Comparison of ENCODE assay signal across 8 cellular contexts in genomic region chr16:75252049-75252864, GRCh38. TPM values are rescaled to one million over a fixed set of nuclear protein-coding genes. Genes with fewer than 3 reads are reported as not detected.
DNase-seq lines count a peak whose midpoint lies in the region; ATAC-seq and TF ChIP-seq lines count a peak whose summit lies in the region.

No MANE protein-coding gene starts in this region.

- peaks cover 18% of the 10 kb centered on the region for H3K4me1 ChIP-seq in foreskin keratinocyte
- peaks cover 43% of the 10 kb centered on the region for H3K4me1 ChIP-seq in parathyroid adenoma

- peaks cover 5% of the 10 kb centered on the region for H3K4me1 Mint-ChIP-seq in CD4-positive, alpha-beta T cell (ENCODE audit: low read depth)

- H3K9me3 Mint-ChIP-seq in CD4-positive, alpha-beta T cell = no peaks in the 10 kb centered on the region

- H3K36me3 ChIP-seq in SK-N-MC (ENCODE audit: insufficient read depth, low read length) (no peaks in the 10 kb centered on the region), parathyroid adenoma (ENCODE audit: control insufficient read depth, insufficient read depth, low read length) (no peaks in the 10 kb centered on the region)

- peak overlapping the region; percentile 52 for H2AFZ ChIP-seq in parathyroid adenoma

- peak overlapping the region; percentile 28; the same call in 1 of the 2 replicates for H3K4me3 ChIP-seq in SK-N-MC
- H3K4me3 ChIP-seq in parathyroid adenoma (ENCODE audit: low read depth, low read length) = no peak overlapping the region

- ATAC-seq in CD4-positive, alpha-beta T cell (ENCODE audit: poor library complexity) = no peak
- peak; percentile 0 for ATAC-seq in foreskin keratinocyte
- no peak for ATAC-seq in HG03378 (IDR thresholded peaks at IDR 0.05; ENCODE audit: unreplicated experiment)
- ATAC-seq in HG02938 (IDR thresholded peaks at IDR 0.05; ENCODE audit: unreplicated experiment) = no peak

- no peak for TF ChIP-seq CTCF in CD4-positive, alpha-beta T cell (IDR thresholded peaks at IDR 0.05)
- no peak for TF ChIP-seq CTCF in foreskin keratinocyte (conservative IDR thresholded peaks at IDR 0.05)
- TF ChIP-seq CTCF in parathyroid adenoma (IDR thresholded peaks at IDR 0.05) = no peak

- peaks cover 40% of the 10 kb centered on the region for H3K27me3 Mint-ChIP-seq in CD4-positive, alpha-beta T cell

- H3K9ac ChIP-seq in SK-N-MC (ENCODE audit: insufficient read length) (no peak overlapping the region), parathyroid adenoma (no peak overlapping the region)

- DNase-seq in CD4-positive, alpha-beta T cell = no peak
- DNase-seq in SK-N-MC (ENCODE audit: low read depth, low spot score) = no peak
- no peak for DNase-seq in foreskin keratinocyte
- DNase-seq in NCI-H345 (lab: John Stamatoyannopoulos, UW) = no peak
- DNase-seq in HT-29 (ENCODE audit: low spot score) = no peak

- POLR2A ChIA-PET in CD4-positive, alpha-beta T cell (lab: Charles Lee) = no interaction called here

- no peaks in the 10 kb centered on the region for H3K9me3 ChIP-seq in CD4-positive, alpha-beta T cell (ENCODE audit: control insufficient read depth, low read length)
- no peaks in the 10 kb centered on the region for H3K9me3 ChIP-seq in SK-N-MC (ENCODE audit: low read depth, low read length)
- H3K9me3 ChIP-seq in parathyroid adenoma (ENCODE audit: control insufficient read depth, low read length) = no peaks in the 10 kb centered on the region

- no peak overlapping the region for H3K27ac ChIP-seq in CD4-positive, alpha-beta T cell (ENCODE audit: low read depth, low read length)
- H3K27ac ChIP-seq in SK-N-MC = peak overlapping the region; percentile 67
- H3K27ac ChIP-seq in foreskin keratinocyte = no peak overlapping the region
- peak overlapping the region; percentile 62 for H3K27ac ChIP-seq in parathyroid adenoma

- H3K4me2 ChIP-seq in parathyroid adenoma (ENCODE audit: low read length) = peak overlapping the region; percentile 13

- H3K27ac Mint-ChIP-seq in CD4-positive, alpha-beta T cell = no peak overlapping the region

- intact Hi-C loops in CD4-positive, alpha-beta T cell (cut with DNase I, micrococcal nuclease) = no loop called here

- CTCF ChIA-PET in CD4-positive, alpha-beta T cell (lab: Charles Lee) = no interaction called here

- peaks cover 62% of the 10 kb centered on the region for H3K79me2 ChIP-seq in parathyroid adenoma

- peaks cover 60% of the 10 kb centered on the region for H3K27me3 ChIP-seq in CD4-positive, alpha-beta T cell (ENCODE audit: control insufficient read depth, insufficient read depth, low read length)
- H3K27me3 ChIP-seq in foreskin keratinocyte (no peaks in the 10 kb centered on the region), parathyroid adenoma (ENCODE audit: control insufficient read depth, insufficient read depth, low read length) (no peaks in the 10 kb centered on the region)

- peak overlapping the region; percentile 82 for H3K4me3 Mint-ChIP-seq in CD4-positive, alpha-beta T cell

- no peaks in the 10 kb centered on the region for H3K36me3 Mint-ChIP-seq in CD4-positive, alpha-beta T cell (ENCODE audit: low read depth)

RNA-seq across cellular contexts. Expression of gene BCAR1, which starts 0.8 kb away (rescaled TPM):
- total RNA-seq in CD4-positive, alpha-beta T cell = under 1 TPM; 0.08 to 0.17 TPM
- 78.2 and 80.5 TPM in 2 replicates for total RNA-seq in foreskin keratinocyte
- polyA plus RNA-seq in foreskin keratinocyte = 71.8 and 72.2 TPM in 2 replicates
- total RNA-seq in HT-29 (2014; rRNA removed; shearing (Covaris generic)) = 230 and 270 TPM in 2 replicates

RNA-seq across cellular contexts. Expression of gene CTRB1, which starts 33.5 kb away (rescaled TPM):
- not detected for total RNA-seq in CD4-positive, alpha-beta T cell
- total RNA-seq in foreskin keratinocyte = not detected in 2 replicates
- not detected in 2 replicates for polyA plus RNA-seq in foreskin keratinocyte
- not detected in 2 replicates for total RNA-seq in HT-29 (2014; rRNA removed; shearing (Covaris generic))

RNA-seq across cellular contexts. Expression of gene CTRB2, which starts 45.3 kb away (rescaled TPM):
- total RNA-seq in CD4-positive, alpha-beta T cell = not detected
- total RNA-seq in foreskin keratinocyte = not detected in 2 replicates
- not detected in 2 replicates for polyA plus RNA-seq in foreskin keratinocyte
- total RNA-seq in HT-29 (2014; rRNA removed; shearing (Covaris generic)) = not detected in 2 replicates

Comparison
In these comparisons a context has a peak if more than half of its experiments do, and no peak if none do; other contexts are left out.
1. H3K27ac ChIP-seq: peak in SK-N-MC (single experiment) and parathyroid adenoma (single experiment); none in CD4-positive, alpha-beta T cell (single experiment) and foreskin keratinocyte (single experiment).
2. RNA of gene BCAR1, which starts 0.8 kb away (total RNA-seq): 230 to 270 TPM in HT-29 and 78.2 to 80.5 TPM in foreskin keratinocyte; 0.08 to 0.17 TPM in CD4-positive, alpha-beta T cell; every median in the first group is over 10 times any median in the second.